26 cellular contexts compared by ENCODE assay signal in the genomic region with DNA sequence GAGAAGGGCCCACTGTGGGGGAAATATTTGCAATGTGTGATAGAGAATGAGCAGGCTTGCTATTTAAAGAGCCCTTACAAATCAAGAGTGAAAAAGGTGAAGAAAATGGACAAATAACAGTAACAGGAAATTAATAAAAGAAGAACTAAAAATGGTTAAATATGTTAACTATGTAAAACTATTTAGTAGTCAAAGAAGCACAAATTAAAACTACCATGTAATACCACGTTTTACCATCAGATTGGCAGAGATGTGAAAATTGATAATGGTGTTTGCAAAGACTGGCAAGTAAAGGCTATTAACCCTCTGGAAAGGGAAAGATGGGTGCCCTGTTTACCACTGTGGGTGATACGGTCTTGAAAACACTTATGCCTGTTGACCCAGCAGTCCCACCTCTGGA. TPM values are rescaled to one million over a fixed set of nuclear protein-coding genes. Genes with fewer than 3 reads are reported as not detected.
DNase-seq lines count a peak whose midpoint lies in the region; ATAC-seq, FAIRE-seq and TF ChIP-seq lines count a peak whose summit lies in the region.
"Had no signal": no experiment of that assay in that cellular context is flagged by ENCODE, and none has a peak within 500 bp of the region (broad histone marks: within the 10 kb centered on the region; RNA-seq: fewer than 3 reads in every experiment).

No MANE protein-coding gene starts in this region.

- H4K20me1 ChIP-seq in OCI-LY3 (ENCODE audit: insufficient read depth, low read length) = no peaks in the 10 kb centered on the region

- TF ChIP-seq POLR2A in A549 (IDR thresholded peaks at IDR 0.05; ENCODE audit: low read length) = no peak
- TF ChIP-seq POLR2A in GM12891 (IDR thresholded peaks at IDR 0.05; ENCODE audit: low read depth, low read length) = no peak
- TF ChIP-seq POLR2A in body of pancreas (IDR thresholded peaks at IDR 0.05) = no peak

- no peak for TF ChIP-seq EP300 in A549 (IDR thresholded peaks at IDR 0.05)

- no peaks in the 10 kb centered on the region for H3K9me3 Mint-ChIP-seq in naive B cell
- H3K9me3 Mint-ChIP-seq: CD4-positive, alpha-beta memory T cell; IgD-negative memory B cell had no signal

- no peak for ATAC-seq in A549
- ATAC-seq in naive B cell (ENCODE audit: low read depth in 2 of 2) = no peak
- ATAC-seq in body of pancreas = no peak

- peaks cover 34 to 72% (median 49%) of the 10 kb centered on the region in 3 donors for H3K4me1 Mint-ChIP-seq in naive B cell
- H3K4me1 Mint-ChIP-seq: CD4-positive, alpha-beta memory T cell had no signal

- no peaks in the 10 kb centered on the region for H3K9me3 ChIP-seq in A549
- no peaks in the 10 kb centered on the region for H3K9me3 ChIP-seq in OCI-LY3 (ENCODE audit: insufficient read depth, low read length)
- no peaks in the 10 kb centered on the region for H3K9me3 ChIP-seq in body of pancreas
- H3K9me3 ChIP-seq: SJSA1 had no signal

- H3K79me2 ChIP-seq in OCI-LY3 (ENCODE audit: low read length) = no peaks in the 10 kb centered on the region

- H3K27me3 Mint-ChIP-seq in naive B cell = no peaks in the 10 kb centered on the region

- H3K27me3 ChIP-seq in OCI-LY3 (ENCODE audit: low read depth, low read length) (no peaks in the 10 kb centered on the region), body of pancreas (no peaks in the 10 kb centered on the region)
- H3K27me3 ChIP-seq: SJSA1 had no signal

- FAIRE-seq in A549 (lab: Jason Lieb, UNC) (peak; percentile 13), GM12891 (lab: Jason Lieb, UNC) (peak; percentile 23)
- FAIRE-seq: A204.1, H54 had no signal

- no peak for TF ChIP-seq RAD21 in A549 (conservative IDR thresholded peaks at IDR 0.05 in 1 of 2, IDR thresholded peaks at IDR 0.05 in 1 of 2)

- TF ChIP-seq CTCF in A549 (IDR thresholded peaks at IDR 0.05) (no peak), OCI-LY3 (IDR thresholded peaks at IDR 0.05; ENCODE audit: low read depth, low read length) (no peak), body of pancreas (IDR thresholded peaks at IDR 0.05) (no peak)

- POLR2A ChIA-PET in A549 (lab: Yijun Ruan, JAX) (no interaction called here), HEK293T (lab: Yijun Ruan, JAX) (no interaction called here)

- intact Hi-C loops in body of pancreas (cut with DNase I) = no loop called here

- H3K4me3 ChIP-seq in A549 (no peak overlapping the region), OCI-LY3 (ENCODE audit: low read length) (no peak overlapping the region), body of pancreas (no peak overlapping the region)
- H3K4me3 ChIP-seq: PC-9, SJSA1 had no signal

- 53% methylated on average over 2 of the region's 2 CpGs for WGBS in A549 (ENCODE audit: missing lambda C conversion rate)
- WGBS in body of pancreas, 2 donors = 31 to 42% methylated on average over 2 of the region's 2 CpGs

- no peak for DNase-seq in A549 (ENCODE audit: low read depth in 1 of 2, low spot score in 1 of 2)
- no peak for DNase-seq in GM12891 (ENCODE audit: insufficient read length, low spot score)
- DNase-seq in naive B cell = no peak
- no peak for DNase-seq in body of pancreas
- DNase-seq in HEK293T (ENCODE audit: extremely low spot score) = no peak
- no peak for DNase-seq in KG1 (lab: John Stamatoyannopoulos, UW)
- DNase-seq: AML-193; C1 segment of cervical spinal cord; CD4-positive, alpha-beta memory T cell; COR-L47; DMS53; GDM1; NCI-H1092 treated with DMSO at 0.1 percent for 48 hours; NCI-H1436; NCI-H187; NCI-H2081 treated with DMSO at 0.1 percent for 48 hours; NCI-H2171; NCI-H226; NCI-H510A treated with DMSO at 0.1 percent for 48 hours; PC-9; Right ventricle myocardium superior had no signal

- H3K4me3 Mint-ChIP-seq in naive B cell = peak overlapping the region in 6 of 8 donors; percentile 4 to 76 (median 60)
- H3K4me3 Mint-ChIP-seq: CD4-positive, alpha-beta memory T cell had no signal

- H2AFZ ChIP-seq in OCI-LY3 (ENCODE audit: low read depth, low read length) = no peak overlapping the region
- H2AFZ ChIP-seq: PC-9 had no signal

- CTCF ChIA-PET in A549 (lab: Yijun Ruan, JAX) (interaction anchor here (0.6 to 1.8 kb wide), 7 partner anchors 12 to 1527 kb away, joined by 3 to 7 read pairs (median 3); no protein-coding TSS in a partner anchor), HEK293T (lab: Yijun Ruan, JAX) (interaction anchor here (0.6 kb wide), 1 partner anchor 137 kb away, joined by 5 read pairs; no protein-coding TSS in a partner anchor)

- peak overlapping the region; percentile 35 to 90 (median 66) for H3K27ac Mint-ChIP-seq in naive B cell
- H3K27ac Mint-ChIP-seq: CD4-positive, alpha-beta memory T cell had no signal

- H3K36me3 ChIP-seq in OCI-LY3 (replicated peaks; ENCODE audit: low read depth, low read length) = no peaks in the 10 kb centered on the region
- H3K36me3 ChIP-seq in body of pancreas (replicated peaks in 1 of 2; ENCODE audit: insufficient read depth in 1 of 2, low read depth in 2 of 2) = no peaks in the 10 kb centered on the region
- H3K36me3 ChIP-seq: SJSA1 had no signal

- H3K4me2 ChIP-seq in A549 (no peak overlapping the region), OCI-LY3 (ENCODE audit: low read length) (peak overlapping the region; percentile 16; the same call in 1 of the 2 replicates)
- H3K4me2 ChIP-seq: PC-9 had no signal

- no peaks in the 10 kb centered on the region for H3K4me1 ChIP-seq in A549
- H3K4me1 ChIP-seq in OCI-LY3 (ENCODE audit: low read length) = peaks cover 68% of the 10 kb centered on the region
- peaks cover 47% of the 10 kb centered on the region for H3K4me1 ChIP-seq in body of pancreas
- H3K4me1 ChIP-seq: SJSA1 had no signal

- H3K27ac ChIP-seq in A549 (no peak overlapping the region), OCI-LY3 (ENCODE audit: low read length) (peak overlapping the region; percentile 99), body of pancreas (no peak overlapping the region)
- H3K27ac ChIP-seq: PC-9, SJSA1 had no signal

- peak overlapping the region; percentile 64 for H3K9ac ChIP-seq in OCI-LY3 (ENCODE audit: low read length)

- no peaks in the 10 kb centered on the region for H3K36me3 Mint-ChIP-seq in naive B cell
- H3K36me3 Mint-ChIP-seq: CD4-positive, alpha-beta memory T cell; IgD-negative memory B cell had no signal

TF ChIP-seq in A549, 52 proteins besides CTCF, POLR2A, EP300 and RAD21:
- no peak for TF ChIP-seq EHMT2 (IDR thresholded peaks at IDR 0.05; ENCODE audit: low read depth)
- no peak for TF ChIP-seq RCOR1 (IDR thresholded peaks at IDR 0.05; ENCODE audit: low read depth, low read length)
- no peak for TF ChIP-seq FOXS1 (CRISPR knock-in tag; IDR thresholded peaks at IDR 0.05)
- TF ChIP-seq ESRRA (IDR thresholded peaks at IDR 0.05; ENCODE audit: borderline replicate concordance, low read length) = no peak

TF ChIP-seq in GM12891, 5 proteins besides CTCF, POLR2A, EP300 and RAD21:
- TF ChIP-seq PAX5 (IDR thresholded peaks at IDR 0.05; ENCODE audit: insufficient read depth, low read length, severe bottlenecking) = no peak
- no peak for TF ChIP-seq SPI1 (IDR thresholded peaks at IDR 0.05; ENCODE audit: low read depth, low read length)
- no peak for TF ChIP-seq TAF1 (IDR thresholded peaks at IDR 0.05; ENCODE audit: low read depth, low read length)
- TF ChIP-seq POU2F2 (IDR thresholded peaks at IDR 0.05; ENCODE audit: low read depth, low read length) = no peak
- TF ChIP-seq POLR2AphosphoS5 (IDR thresholded peaks at IDR 0.05; ENCODE audit: low read depth, low read length) = no peak

TF ChIP-seq in HEK293T, 16 proteins besides CTCF, POLR2A, EP300 and RAD21:
- TF ChIP-seq BHLHE40 (IDR thresholded peaks at IDR 0.05; ENCODE audit: borderline replicate concordance) (no peak), NFRKB (IDR thresholded peaks at IDR 0.05) (no peak), SP1 (IDR thresholded peaks at IDR 0.05) (no peak), FOXA1 (IDR thresholded peaks at IDR 0.05) (no peak), SUZ12 (IDR thresholded peaks at IDR 0.05) (no peak), ELF4 (IDR thresholded peaks at IDR 0.05) (no peak), L3MBTL2 (conservative IDR thresholded peaks at IDR 0.05) (no peak), LEF1 (IDR thresholded peaks at IDR 0.05; ENCODE audit: borderline replicate concordance) (no peak), TARDBP (IDR thresholded peaks at IDR 0.05) (no peak), FOXK2 (IDR thresholded peaks at IDR 0.05) (no peak), ZNF384 (IDR thresholded peaks at IDR 0.05) (no peak), FOXM1 (IDR thresholded peaks at IDR 0.05; ENCODE audit: borderline replicate concordance) (no peak), CTBP1 (IDR thresholded peaks at IDR 0.05; ENCODE audit: borderline replicate concordance) (no peak), HDGF (IDR thresholded peaks at IDR 0.05; ENCODE audit: borderline replicate concordance) (no peak), ARNT (IDR thresholded peaks at IDR 0.05) (no peak)
- TF ChIP-seq, protein P1, sequence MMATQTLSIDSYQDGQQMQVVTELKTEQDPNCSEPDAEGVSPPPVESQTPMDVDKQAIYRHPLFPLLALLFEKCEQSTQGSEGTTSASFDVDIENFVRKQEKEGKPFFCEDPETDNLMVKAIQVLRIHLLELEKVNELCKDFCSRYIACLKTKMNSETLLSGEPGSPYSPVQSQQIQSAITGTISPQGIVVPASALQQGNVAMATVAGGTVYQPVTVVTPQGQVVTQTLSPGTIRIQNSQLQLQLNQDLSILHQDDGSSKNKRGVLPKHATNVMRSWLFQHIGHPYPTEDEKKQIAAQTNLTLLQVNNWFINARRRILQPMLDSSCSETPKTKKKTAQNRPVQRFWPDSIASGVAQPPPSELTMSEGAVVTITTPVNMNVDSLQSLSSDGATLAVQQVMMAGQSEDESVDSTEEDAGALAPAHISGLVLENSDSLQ (IDR thresholded peaks at IDR 0.05) = no peak

RNA-seq across cellular contexts. Expression of a gene that starts 23.2 kb away (rescaled TPM):
- 111 and 132 TPM in 2 replicates for polyA plus RNA-seq in A549 (2011; rRNA removed)
- 257 and 266 TPM in 2 replicates for polyA plus RNA-seq in A549 (2012; cell fraction: cytosol; rRNA removed)
- 262 and 287 TPM in 2 replicates for polyA plus RNA-seq in A549 (2012; cell fraction: nucleus; rRNA removed)
- polyA plus RNA-seq in A549 (2017; fragmentation: RNase III; extraction: RNeasy Plus Mini Kit Qiagen cat#74134 plus additional on column Dnase treatment) = 144 to 159 TPM (median 146 TPM) in 3 replicates
- 139 and 145 TPM in 2 replicates for polyA minus RNA-seq in A549 (2011; rRNA and poly(A)+ RNA removed)
- 156 TPM for polyA plus RNA-seq in GM12891 (2012; ENCODE audit: low read depth, missing spikeins)
- polyA plus RNA-seq in naive B cell (ENCODE audit: low read depth in 6 of 6) = 100 to 1,000 TPM in 5 of 6 donors, 10 to 100 TPM in 1; 90.5 to 185 (median 126) TPM
- 10 to 100 TPM; 61.0 to 95.3 TPM for total RNA-seq in body of pancreas
